Comparison of ENCODE assay signal across 17 cellular contexts in genomic region chr2:109285244-109285651, GRCh38.
DNase-seq lines count a peak whose midpoint lies in the region; ATAC-seq and TF ChIP-seq lines count a peak whose summit lies in the region.
"Had no signal": no experiment of that assay in that cellular context is flagged by ENCODE, and none has a peak within 500 bp of the region (broad histone marks: within the 10 kb centered on the region; RNA-seq: fewer than 3 reads in every experiment).

No MANE protein-coding gene starts in this region.

- H3K27me3 Mint-ChIP-seq in chondrocyte (ENCODE audit: low read depth), result no peaks in the 10 kb centered on the region

- no peaks in the 10 kb centered on the region for H3K27me3 ChIP-seq in kidney epithelial cell (ENCODE audit: control insufficient read depth, insufficient read depth, low read length)
- H3K27me3 ChIP-seq: thyroid gland had no signal

- no peak for TF ChIP-seq CTCF in chondrocyte (IDR thresholded peaks at IDR 0.05)
- no peak for TF ChIP-seq CTCF in kidney epithelial cell (IDR thresholded peaks at IDR 0.05; ENCODE audit: insufficient read depth, low read length, poor library complexity, severe bottlenecking)

- H3K4me3 Mint-ChIP-seq in chondrocyte (ENCODE audit: unreplicated experiment), result no peak overlapping the region
- no peak overlapping the region for H3K4me3 Mint-ChIP-seq in stimulated activated effector memory CD8-positive, alpha-beta T cell treated with anti-CD3 and anti-CD28 coated beads, Interleukin-12 subunit alpha, Interleukin-12 subunit beta, amount 100 ng/mL, for 72 hours
- H3K4me3 Mint-ChIP-seq: activated naive CD4-positive, alpha-beta T cell treated with anti-CD3 and anti-CD28 coated beads for 36 hours had no signal

- peaks cover 97% of the 10 kb centered on the region for H3K4me1 Mint-ChIP-seq in chondrocyte (ENCODE audit: low read depth)
- no peaks in the 10 kb centered on the region for H3K4me1 Mint-ChIP-seq in stimulated activated effector memory CD8-positive, alpha-beta T cell treated with anti-CD3 and anti-CD28 coated beads, Interleukin-12 subunit alpha, Interleukin-12 subunit beta, amount 100 ng/mL, for 72 hours

- H3K9me3 Mint-ChIP-seq in chondrocyte (ENCODE audit: low read depth), result no peaks in the 10 kb centered on the region
- no peaks in the 10 kb centered on the region for H3K9me3 Mint-ChIP-seq in stimulated activated effector memory CD8-positive, alpha-beta T cell treated with anti-CD3 and anti-CD28 coated beads, Interleukin-12 subunit alpha, Interleukin-12 subunit beta, amount 100 ng/mL, for 72 hours
- H3K9me3 Mint-ChIP-seq: activated naive CD4-positive, alpha-beta T cell treated with anti-CD3 and anti-CD28 coated beads for 36 hours had no signal

- peak overlapping the region; percentile 94 for H3K27ac Mint-ChIP-seq in chondrocyte (ENCODE audit: unreplicated experiment)
- no peak overlapping the region for H3K27ac Mint-ChIP-seq in stimulated activated effector memory CD8-positive, alpha-beta T cell treated with anti-CD3 and anti-CD28 coated beads, Interleukin-12 subunit alpha, Interleukin-12 subunit beta, amount 100 ng/mL, for 72 hours
- H3K27ac Mint-ChIP-seq: activated naive CD4-positive, alpha-beta T cell treated with anti-CD3 and anti-CD28 coated beads for 36 hours had no signal

- H3K36me3 Mint-ChIP-seq in chondrocyte (ENCODE audit: low read depth), result no peaks in the 10 kb centered on the region
- no peaks in the 10 kb centered on the region for H3K36me3 Mint-ChIP-seq in stimulated activated effector memory CD8-positive, alpha-beta T cell treated with anti-CD3 and anti-CD28 coated beads, Interleukin-12 subunit alpha, Interleukin-12 subunit beta, amount 100 ng/mL, for 72 hours

- H3K36me3 ChIP-seq in kidney epithelial cell (ENCODE audit: control insufficient read depth, insufficient read depth, low read length), result no peaks in the 10 kb centered on the region
- H3K36me3 ChIP-seq: thyroid gland had no signal

- DNase-seq in NCI-H1694 treated with DMSO at 0.1 percent for 48 hours (lab: John Stamatoyannopoulos, UW) (peak; percentile 55), NCI-H1694 (lab: John Stamatoyannopoulos, UW) (no peak), chondrocyte (ENCODE audit: low spot score) (no peak), kidney epithelial cell (ENCODE audit: low read depth) (peak; percentile 38), NCI-H128 (lab: John Stamatoyannopoulos, UW; ENCODE audit: unreplicated experiment) (no peak)
- no peak for DNase-seq in stimulated activated effector memory CD8-positive, alpha-beta T cell treated with anti-CD3 and anti-CD28 coated beads, Interleukin-12 subunit alpha, Interleukin-12 subunit beta, amount 100 ng/mL, for 72 hours (ENCODE audit: low spot score in 2 of 2)
- DNase-seq: activated naive CD4-positive, alpha-beta T cell treated with anti-CD3 and anti-CD28 coated beads for 36 hours; Calu3; cortex of kidney; NCI-H1417 treated with DMSO at 0.1 percent for 48 hours; NCI-H526 treated with DMSO at 0.1 percent for 48 hours; SIG-M5; thyroid gland had no signal

- H3K4me3 ChIP-seq in kidney epithelial cell (ENCODE audit: low read depth, low read length), result no peak overlapping the region
- H3K4me3 ChIP-seq: skin epidermis, thyroid gland had no signal

- peak overlapping the region; percentile 22 for H3K27ac ChIP-seq in temporal lobe (ENCODE audit: low read depth, low read length)
- H3K27ac ChIP-seq: foreskin keratinocyte, thyroid gland had no signal

- ATAC-seq in GM21717 (IDR thresholded peaks at IDR 0.05; ENCODE audit: unreplicated experiment), result no peak
- ATAC-seq in stimulated activated effector memory CD8-positive, alpha-beta T cell treated with anti-CD3 and anti-CD28 coated beads, Interleukin-12 subunit alpha, Interleukin-12 subunit beta, amount 100 ng/mL, for 72 hours, result no peak
- ATAC-seq: foreskin keratinocyte had no signal

Comparison
In these comparisons a context has a peak if more than half of its experiments do, and no peak if none do; other contexts are left out.
1. DNase-seq: peak in NCI-H1694 treated with DMSO at 0.1 percent for 48 hours (single experiment) and kidney epithelial cell (single experiment); none in NCI-H1694 (single experiment), chondrocyte (single experiment), NCI-H128 (single experiment) and stimulated activated effector memory CD8-positive, alpha-beta T cell treated with anti-CD3 and anti-CD28 coated beads, Interleukin-12 subunit alpha, Interleukin-12 subunit beta, amount 100 ng/mL, for 72 hours (0 of 2).